Comparison of ENCODE assay signal across 17 cellular contexts in the genomic region with DNA sequence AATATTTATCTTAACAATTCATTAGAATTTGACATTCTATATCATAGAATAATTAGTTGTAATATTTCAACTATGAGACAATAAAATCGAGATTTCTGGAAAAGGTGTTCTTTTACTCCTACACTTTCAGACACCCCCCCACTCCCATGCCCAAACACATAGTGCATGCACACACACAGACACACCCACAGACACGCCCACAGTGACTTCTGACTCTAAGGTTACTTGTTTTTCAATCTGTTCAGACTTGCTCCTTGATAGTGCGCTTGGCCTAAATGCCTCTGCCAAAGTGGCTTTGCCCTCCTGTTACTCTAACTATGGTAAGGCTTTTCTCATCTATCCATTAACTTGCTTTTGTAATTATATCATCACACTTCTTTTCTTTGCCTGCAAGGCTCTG.
"Had no signal": no experiment of that assay in that cellular context is flagged by ENCODE, and none has a peak within 500 bp of the region (broad histone marks: within the 10 kb centered on the region; RNA-seq: fewer than 3 reads in every experiment).

No MANE protein-coding gene starts in this region.

- H3K9me3 ChIP-seq: heart right ventricle, spleen, thyroid gland had no signal

- H3K27me3 ChIP-seq: spleen, thyroid gland had no signal

- ATAC-seq: activated CD4-positive, CD25-positive, alpha-beta regulatory T cell treated with anti-CD3 and anti-CD28 coated beads, Interleukin-2, amount 50 U/mL, for 24 hours; activated CD8-positive, alpha-beta T cell treated with anti-CD3 and anti-CD28 coated beads, Interleukin-2, amount 10 ng/mL, durations not matched to agents 7 days and 5 days; activated naive CD8-positive, alpha-beta T cell treated with anti-CD3 and anti-CD28 coated beads, Interleukin-2, amount 50 U/mL, for 24 hours; activated T-cell treated with anti-CD3 and anti-CD28 coated beads, Interleukin-2, amount 50 U/mL, for 4 hours; heart right ventricle had no signal

- H3K4me1 ChIP-seq: heart right ventricle, spleen, thyroid gland had no signal

- H3K27ac ChIP-seq: heart right ventricle, spleen, thyroid gland had no signal

- H3K4me3 ChIP-seq: heart right ventricle, spleen, thyroid gland had no signal

- DNase-seq: activated CD4-positive, alpha-beta T cell treated with anti-CD3 and anti-CD28 coated beads, Interleukin-2, amount 10 ng/mL, durations not matched to agents 7 days and 5 days; activated CD8-positive, alpha-beta T cell treated with anti-CD3 and anti-CD28 coated beads, Interleukin-2, amount 10 ng/mL, durations not matched to agents 7 days and 5 days; activated naive CD4-positive, alpha-beta T cell treated with anti-CD3 and anti-CD28 coated beads for 36 hours; activated naive CD8-positive, alpha-beta T cell treated with anti-CD3 and anti-CD28 coated beads, Interleukin-2, amount 50 U/mL, for 24 hours; activated T-cell treated with anti-CD3 and anti-CD28 coated beads, Interleukin-2, amount 50 U/mL, for 4 hours; anterior cingulate cortex; cortex of kidney; heart right ventricle; kidney glomerular epithelial cell; naive B cell; retina; spleen; stimulated activated naive CD4-positive, alpha-beta T cell treated with Interleukin-2 at 50 U/mL for 16 hours; T-helper 9 cell; thyroid gland had no signal

- H3K36me3 ChIP-seq: heart right ventricle, spleen, thyroid gland had no signal

- FAIRE-seq: endometrium had no signal
